2 cellular contexts compared by ENCODE assay signal in genomic region chr12:5518584-5519365, GRCh38.
TF ChIP-seq lines count a peak whose summit lies in the region.

No MANE protein-coding gene starts in this region.

TF ChIP-seq in H1, 55 proteins besides CTCF, POLR2A, EP300 and RAD21 (continued from another document):
- TF ChIP-seq NANOG (IDR thresholded peaks at IDR 0.05; ENCODE audit: insufficient read depth, low read depth, low read length, poor library complexity, severe bottlenecking) = no peak
- TF ChIP-seq CTBP2 (IDR thresholded peaks at IDR 0.05; ENCODE audit: borderline replicate concordance, insufficient read depth, insufficient read length, low read length) = no peak
- TF ChIP-seq MAX (IDR thresholded peaks at IDR 0.05) = 0 out of 2 replicates have a peak, but pooled peaks have one; percentile 20
- peak; percentile 46 for TF ChIP-seq TEAD4 (IDR thresholded peaks at IDR 0.05; ENCODE audit: low read depth, low read length)
TF ChIP-seq in H1: peak in this region for 2.

TF ChIP-seq in SK-N-SH treated with all-trans-retinoic acid at 6 μM for 48 hours, 23 proteins besides CTCF, POLR2A, EP300 and RAD21 (continued from another document):
- TF ChIP-seq PATZ1 (CRISPR knock-in tag; IDR thresholded peaks at IDR 0.05; ENCODE audit: borderline replicate concordance) (no peak), ZNF70 (CRISPR knock-in tag; IDR thresholded peaks at IDR 0.05) (no peak), GLIS3 (CRISPR knock-in tag; IDR thresholded peaks at IDR 0.05) (no peak), RARB (CRISPR knock-in tag; IDR thresholded peaks at IDR 0.05) (no peak), CREB5 (CRISPR knock-in tag; IDR thresholded peaks at IDR 0.05; ENCODE audit: low read depth) (no peak), TSHZ2 (CRISPR knock-in tag; IDR thresholded peaks at IDR 0.05) (no peak), OSR1 (CRISPR knock-in tag; IDR thresholded peaks at IDR 0.05) (no peak), ZNF8 (CRISPR knock-in tag; IDR thresholded peaks at IDR 0.05) (no peak), TOX (CRISPR knock-in tag; IDR thresholded peaks at IDR 0.05; ENCODE audit: borderline replicate concordance) (no peak), TCF4 (CRISPR knock-in tag; IDR thresholded peaks at IDR 0.05; ENCODE audit: borderline replicate concordance) (no peak)
